In the genomic region with DNA sequence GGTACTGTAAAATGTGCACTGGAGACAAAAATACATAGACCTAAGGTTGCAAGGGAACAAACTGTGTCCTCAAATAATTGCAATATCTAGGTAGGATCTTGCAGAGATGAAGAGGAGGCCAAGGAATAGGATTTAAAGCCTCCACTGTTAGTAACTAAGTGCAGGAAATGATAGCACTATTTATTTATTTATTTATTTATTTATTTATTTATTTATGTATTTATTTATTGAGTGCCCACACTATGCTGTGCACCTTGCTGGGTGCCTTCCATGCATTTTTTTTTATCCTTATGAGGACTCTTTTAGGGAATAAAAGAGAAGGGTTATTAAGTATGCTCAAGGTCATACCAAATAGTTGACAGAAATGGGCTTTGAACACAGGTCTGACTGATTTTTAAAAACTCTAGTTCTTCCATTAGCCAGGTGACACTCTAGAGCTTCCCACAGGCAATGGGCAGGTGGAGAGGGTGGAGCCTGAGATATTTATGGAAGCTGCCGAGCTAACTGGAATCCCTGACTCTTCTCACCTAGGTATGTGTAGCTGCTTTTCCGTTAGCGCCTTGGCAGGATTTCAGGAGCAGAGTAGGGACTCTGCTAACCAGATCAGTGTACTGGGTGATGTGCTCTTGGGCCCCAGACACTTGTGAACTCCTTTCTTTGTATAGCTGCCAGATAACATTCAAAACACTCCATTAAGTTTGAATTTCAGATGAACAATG, we compare ENCODE assay signal across 14 cellular contexts.
"Had no signal": no experiment of that assay in that cellular context is flagged by ENCODE, and none has a peak within 500 bp of the region (broad histone marks: within the 10 kb centered on the region; RNA-seq: fewer than 3 reads in every experiment).

No MANE protein-coding gene starts in this region.

- H3K27me3 ChIP-seq: breast epithelium, neutrophil, tibial artery had no signal

- H3K9me3 ChIP-seq: breast epithelium, neutrophil, tibial artery had no signal

- H3K27ac Mint-ChIP-seq: activated CD4-positive, alpha-beta memory T cell treated with anti-CD3 and anti-CD28 coated beads, Interleukin-2, amount 10 ng/mL, durations not matched to agents 7 days and 5 days; activated CD4-positive, alpha-beta T cell treated with anti-CD3 and anti-CD28 coated beads for 36 hours; activated naive CD8-positive, alpha-beta T cell treated with anti-CD3 and anti-CD28 coated beads, Interleukin-2, amount 10 ng/mL, durations not matched to agents 7 days and 5 days; naive thymus-derived CD4-positive, alpha-beta T cell had no signal

- DNase-seq: activated CD4-positive, alpha-beta memory T cell treated with anti-CD3 and anti-CD28 coated beads, Interleukin-2, amount 10 ng/mL, durations not matched to agents 7 days and 5 days; activated CD4-positive, alpha-beta T cell treated with anti-CD3 and anti-CD28 coated beads for 36 hours; activated gamma-delta T cell; activated naive CD8-positive, alpha-beta T cell treated with anti-CD3 and anti-CD28 coated beads, Interleukin-2, amount 10 ng/mL, durations not matched to agents 7 days and 5 days; activated T-cell treated with anti-CD3 and anti-CD28 coated beads, Interleukin-2, amount 50 U/mL, for 48 hours; anterior cingulate cortex; dermis blood vessel endothelial cell; erythroblast; naive thymus-derived CD4-positive, alpha-beta T cell; small intestine; tibial artery had no signal

- H3K36me3 ChIP-seq: breast epithelium, neutrophil, tibial artery had no signal

- H3K27me3 Mint-ChIP-seq: activated CD4-positive, alpha-beta T cell treated with anti-CD3 and anti-CD28 coated beads for 36 hours had no signal

- H3K4me3 ChIP-seq: breast epithelium, lung, tibial artery had no signal

- H3K4me3 Mint-ChIP-seq: activated CD4-positive, alpha-beta memory T cell treated with anti-CD3 and anti-CD28 coated beads, Interleukin-2, amount 10 ng/mL, durations not matched to agents 7 days and 5 days; activated CD4-positive, alpha-beta T cell treated with anti-CD3 and anti-CD28 coated beads for 36 hours; activated naive CD8-positive, alpha-beta T cell treated with anti-CD3 and anti-CD28 coated beads, Interleukin-2, amount 10 ng/mL, durations not matched to agents 7 days and 5 days; naive thymus-derived CD4-positive, alpha-beta T cell had no signal

- H3K27ac ChIP-seq: breast epithelium, neutrophil, tibial artery had no signal

- ATAC-seq: activated CD4-positive, alpha-beta T cell treated with anti-CD3 and anti-CD28 coated beads for 36 hours; naive thymus-derived CD4-positive, alpha-beta T cell had no signal

- H3K9me3 Mint-ChIP-seq: activated CD4-positive, alpha-beta memory T cell treated with anti-CD3 and anti-CD28 coated beads, Interleukin-2, amount 10 ng/mL, durations not matched to agents 7 days and 5 days; activated naive CD8-positive, alpha-beta T cell treated with anti-CD3 and anti-CD28 coated beads, Interleukin-2, amount 10 ng/mL, durations not matched to agents 7 days and 5 days; naive thymus-derived CD4-positive, alpha-beta T cell had no signal

- FAIRE-seq: small intestine had no signal

- H3K4me1 ChIP-seq: breast epithelium had no signal
